ENCODE assay signal across 1 cellular context in genomic region chr3:136250226-136250861, GRCh38.
TF ChIP-seq lines count a peak whose summit lies in the region.

Gene PCCB (plus strand): TSS chr3:136250340. CDS start chr3:136250376, 36 bp downstream.

TF ChIP-seq in H1, 55 proteins besides CTCF, POLR2A, EP300 and RAD21 (continued from another document):
- no peak for TF ChIP-seq CEBPB (IDR thresholded peaks at IDR 0.05; ENCODE audit: low read depth, low read length)
- 0 out of 2 replicates have a peak, but pooled peaks have one; percentile 4 for TF ChIP-seq EGR1 (IDR thresholded peaks at IDR 0.05; ENCODE audit: borderline replicate concordance, low read depth, low read length)
- peak; percentile 68 for TF ChIP-seq KDM5A (IDR thresholded peaks at IDR 0.05; ENCODE audit: low read length)
- TF ChIP-seq JUND (IDR thresholded peaks at IDR 0.05; ENCODE audit: low read length): no peak
- TF ChIP-seq HDAC2 (IDR thresholded peaks at IDR 0.05; ENCODE audit: borderline replicate concordance in 1 of 2, low read depth in 2 of 2, low read length in 2 of 2): no peak
- TF ChIP-seq EZH2 (IDR thresholded peaks at IDR 0.05; ENCODE audit: low read depth, low read length, severe bottlenecking): no peak
- TF ChIP-seq TAF1 (IDR thresholded peaks at IDR 0.05; ENCODE audit: low read depth, low read length): peak; percentile 93
- TF ChIP-seq YY1 (IDR thresholded peaks at IDR 0.05; ENCODE audit: low read depth, low read length): peak; percentile 98
- no peak for TF ChIP-seq SP2 (IDR thresholded peaks at IDR 0.05; ENCODE audit: low read length)
- 0 out of 4 replicates have a peak, but pooled peaks of 1 of the 2 experiments have one; percentile 18 for TF ChIP-seq SIN3A (conservative IDR thresholded peaks at IDR 0.05 in 1 of 2, IDR thresholded peaks at IDR 0.05 in 1 of 2; ENCODE audit: low read depth in 1 of 2, low read length in 2 of 2)
- 0 out of 2 replicates have a peak, but pooled peaks have one; percentile 35 for TF ChIP-seq SP4 (IDR thresholded peaks at IDR 0.05; ENCODE audit: low read length)
- no peak for TF ChIP-seq BCL11A (IDR thresholded peaks at IDR 0.05; ENCODE audit: low read depth in 2 of 2, low read length in 2 of 2)
- TF ChIP-seq RBBP5 (IDR thresholded peaks at IDR 0.05; ENCODE audit: borderline replicate concordance, low read depth, low read length): 0 out of 2 replicates have a peak, but pooled peaks have one; percentile 77
- TF ChIP-seq SRF (IDR thresholded peaks at IDR 0.05; ENCODE audit: low read depth, low read length): no peak
- no peak for TF ChIP-seq GTF2F1 (IDR thresholded peaks at IDR 0.05; ENCODE audit: borderline replicate concordance, low read depth, low read length)
- TF ChIP-seq NANOG (IDR thresholded peaks at IDR 0.05; ENCODE audit: insufficient read depth, low read depth, low read length, poor library complexity, severe bottlenecking): peak; percentile 10
- peak; percentile 84 for TF ChIP-seq SP1 (IDR thresholded peaks at IDR 0.05; ENCODE audit: low read depth, low read length)
- TF ChIP-seq MAX (IDR thresholded peaks at IDR 0.05): peak; percentile 86
- 0 out of 2 replicates have a peak, but pooled peaks have one; percentile 38 for TF ChIP-seq ATF3 (IDR thresholded peaks at IDR 0.05; ENCODE audit: insufficient read depth, low read depth, low read length)
- no peak for TF ChIP-seq CBX8 (IDR thresholded peaks at IDR 0.05; ENCODE audit: borderline replicate concordance, low read depth, low read length)
- TF ChIP-seq TAF7 (optimal IDR thresholded peaks at IDR 0.05; ENCODE audit: borderline replicate concordance, low read depth, low read length): peak; percentile 89
- TF ChIP-seq TBP (IDR thresholded peaks at IDR 0.05; ENCODE audit: low read depth, low read length): peak; percentile 83
- TF ChIP-seq KDM4A (IDR thresholded peaks at IDR 0.05; ENCODE audit: low read depth, low read length, severe bottlenecking): peak; percentile 68
- TF ChIP-seq HDAC6 (IDR thresholded peaks at IDR 0.05; ENCODE audit: low read depth, low read length): no peak
- TF ChIP-seq POLR2AphosphoS5 (IDR thresholded peaks at IDR 0.05; ENCODE audit: low read depth, low read length): peak; percentile 89
- TF ChIP-seq KDM1A (IDR thresholded peaks at IDR 0.05; ENCODE audit: borderline replicate concordance, low read length): no peak
- TF ChIP-seq PHF8 (conservative IDR thresholded peaks at IDR 0.05; ENCODE audit: low read depth, low read length): peak; percentile 99
- no peak for TF ChIP-seq CHD7 (IDR thresholded peaks at IDR 0.05; ENCODE audit: insufficient replicate concordance, low read length)
- peak; percentile 16; the same call in 1 of the 2 replicates for TF ChIP-seq E2F6 (IDR thresholded peaks at IDR 0.05)
- no peak for TF ChIP-seq CBX5 (IDR thresholded peaks at IDR 0.05; ENCODE audit: low read depth, low read length)
